ENCODE assay signal across 8 cellular contexts in genomic region chr15:75639191-75639708, GRCh38. TPM values are rescaled to one million over a fixed set of nuclear protein-coding genes. Genes with fewer than 3 reads are reported as not detected.
DNase-seq lines count a peak whose midpoint lies in the region; ATAC-seq and TF ChIP-seq lines count a peak whose summit lies in the region.

No MANE protein-coding gene starts in this region.

- peak overlapping the region; percentile 95 for H3K4me2 ChIP-seq in neural cell (ENCODE audit: low read length)

- H3K9me3 ChIP-seq in CD4-positive, CD25-positive, alpha-beta regulatory T cell (ENCODE audit: control insufficient read depth in 2 of 2, low read length in 2 of 2): no peaks in the 10 kb centered on the region
- H3K9me3 ChIP-seq in ectodermal cell (ENCODE audit: control insufficient read depth, low read length) (no peaks in the 10 kb centered on the region), neural cell (ENCODE audit: low read length) (no peaks in the 10 kb centered on the region)

- no peak for TF ChIP-seq EP300 in neural cell (conservative IDR thresholded peaks at IDR 0.05; ENCODE audit: poor library complexity, severe bottlenecking)

- peaks cover 40% of the 10 kb centered on the region for H3K4me1 ChIP-seq in CD4-positive, CD25-positive, alpha-beta regulatory T cell (ENCODE audit: control insufficient read depth, insufficient read depth, low read length, poor library complexity, severe bottlenecking)
- no peaks in the 10 kb centered on the region for H3K4me1 ChIP-seq in ectodermal cell (ENCODE audit: control insufficient read depth, insufficient read depth, low read length)

- no peak for TF ChIP-seq RAD21 in neural cell (conservative IDR thresholded peaks at IDR 0.05)

- H3K79me2 ChIP-seq in neural cell (replicated peaks; ENCODE audit: insufficient read depth, low read length): peaks cover 25% of the 10 kb centered on the region

- H3K9me3 Mint-ChIP-seq in CD4-positive, CD25-positive, alpha-beta regulatory T cell: no peaks in the 10 kb centered on the region

- H3K27ac Mint-ChIP-seq in CD4-positive, CD25-positive, alpha-beta regulatory T cell: peak overlapping the region; percentile 94 to 98 (median 97)

- H3K9me2 ChIP-seq in neural cell (ENCODE audit: insufficient read depth, low read length): no peaks in the 10 kb centered on the region

- H3K9ac ChIP-seq in neural cell (ENCODE audit: low read length): peak overlapping the region; percentile 85

- no peaks in the 10 kb centered on the region for H3K27me3 ChIP-seq in CD4-positive, CD25-positive, alpha-beta regulatory T cell (ENCODE audit: control insufficient read depth, insufficient read depth, low read length)
- no peaks in the 10 kb centered on the region for H3K27me3 ChIP-seq in ectodermal cell (ENCODE audit: control insufficient read depth, insufficient read depth, low read length, poor library complexity, severe bottlenecking)
- no peaks in the 10 kb centered on the region for H3K27me3 ChIP-seq in neural cell (ENCODE audit: insufficient read depth, low read depth, low read length)

- 1% methylated on average over 16 of the region's 16 CpGs for WGBS in ectodermal cell, 2 experiments

- H4K20me1 ChIP-seq in neural cell (ENCODE audit: insufficient read depth): no peaks in the 10 kb centered on the region

- ATAC-seq in CD4-positive, CD25-positive, alpha-beta regulatory T cell (ENCODE audit: low read depth in 2 of 2): no peak
- no peak for ATAC-seq in HG03439 (IDR thresholded peaks at IDR 0.05; ENCODE audit: unreplicated experiment)
- no peak for ATAC-seq in GM21717 (IDR thresholded peaks at IDR 0.05; ENCODE audit: unreplicated experiment)
- ATAC-seq in HG02981 (IDR thresholded peaks at IDR 0.05; ENCODE audit: unreplicated experiment): no peak

- peak overlapping the region; percentile 95 for H3K4me3 ChIP-seq in CD4-positive, CD25-positive, alpha-beta regulatory T cell (ENCODE audit: low read depth, low read length)
- H3K4me3 ChIP-seq in NB4 (ENCODE audit: low read depth, low read length) (peak overlapping the region; percentile 84), ectodermal cell (ENCODE audit: insufficient read depth, low read depth, low read length) (peak overlapping the region; percentile 100), neural cell (ENCODE audit: low read length) (peak overlapping the region; percentile 84)

- TF ChIP-seq POLR2A in NB4 (IDR thresholded peaks at IDR 0.05; ENCODE audit: extremely low read depth, insufficient read length): no peak

- peak overlapping the region; percentile 91 for H2AFZ ChIP-seq in neural cell (ENCODE audit: low read depth, low read length)

- no peak for DNase-seq in CD4-positive, CD25-positive, alpha-beta regulatory T cell
- DNase-seq in NB4 (ENCODE audit: low read depth) (peak; percentile 27), GF-D8 (lab: John Stamatoyannopoulos, UW) (no peak)

- H3K4me3 Mint-ChIP-seq in CD4-positive, CD25-positive, alpha-beta regulatory T cell: peak overlapping the region; percentile 89 to 95 (median 94)

- H3F3A ChIP-seq in neural cell (ENCODE audit: insufficient read depth, low read length, poor library complexity, severe bottlenecking): no peaks in the 10 kb centered on the region

- H3K27ac ChIP-seq in CD4-positive, CD25-positive, alpha-beta regulatory T cell (ENCODE audit: insufficient read depth, low read length, poor library complexity, severe bottlenecking): peak overlapping the region; percentile 92
- H3K27ac ChIP-seq in ectodermal cell (ENCODE audit: insufficient read depth, low read depth, low read length, poor library complexity, severe bottlenecking) (no peak overlapping the region), neural cell (ENCODE audit: low read length) (peak overlapping the region; percentile 88)

- peaks cover 7 to 44% (median 32%) of the 10 kb centered on the region in 4 donors for H3K4me1 Mint-ChIP-seq in CD4-positive, CD25-positive, alpha-beta regulatory T cell

- peaks cover 3% of the 10 kb centered on the region for H3K36me3 ChIP-seq in CD4-positive, CD25-positive, alpha-beta regulatory T cell (ENCODE audit: control insufficient read depth, insufficient read depth, low read length)
- H3K36me3 ChIP-seq in ectodermal cell (ENCODE audit: control insufficient read depth, insufficient read depth, low read length) (no peaks in the 10 kb centered on the region), neural cell (ENCODE audit: insufficient read depth, low read length) (no peaks in the 10 kb centered on the region)

- peaks cover 7% of the 10 kb centered on the region for H3K36me3 Mint-ChIP-seq in CD4-positive, CD25-positive, alpha-beta regulatory T cell

- TF ChIP-seq CTCF in NB4 (IDR thresholded peaks at IDR 0.05; ENCODE audit: low read depth, low read length): no peak
- TF ChIP-seq CTCF in neural cell (IDR thresholded peaks at IDR 0.05; ENCODE audit: poor library complexity, severe bottlenecking): no peak

- no peaks in the 10 kb centered on the region for H3K27me3 Mint-ChIP-seq in CD4-positive, CD25-positive, alpha-beta regulatory T cell

TF ChIP-seq in neural cell, 6 proteins besides CTCF, POLR2A, EP300 and RAD21:
- no peak for TF ChIP-seq MXI1 (conservative IDR thresholded peaks at IDR 0.05; ENCODE audit: poor library complexity, severe bottlenecking)
- no peak for TF ChIP-seq POLR2AphosphoS5 (IDR thresholded peaks at IDR 0.05)
- TF ChIP-seq SMC3 (conservative IDR thresholded peaks at IDR 0.05; ENCODE audit: poor library complexity): no peak
- TF ChIP-seq EZH2 (IDR thresholded peaks at IDR 0.05; ENCODE audit: borderline replicate concordance, insufficient read depth, low read length, poor library complexity, severe bottlenecking): no peak
- TF ChIP-seq REST (IDR thresholded peaks at IDR 0.05; ENCODE audit: borderline replicate concordance): no peak
- TF ChIP-seq TAF1 (IDR thresholded peaks at IDR 0.05; ENCODE audit: low read depth): no peak

RNA-seq across cellular contexts. Expression of gene IMP3, which starts 0.8 kb away (rescaled TPM):
- 40.5 TPM for total RNA-seq in CD4-positive, CD25-positive, alpha-beta regulatory T cell
- polyA plus RNA-seq in CD4-positive, CD25-positive, alpha-beta regulatory T cell: 100 to 1,000 TPM; 216 to 303 (median 283) TPM
- 54.1 TPM for polyA plus RNA-seq in ectodermal cell (2013, experiment 1 of 4)
- 57.9 TPM for polyA plus RNA-seq in ectodermal cell (2013, experiment 2 of 4)
- polyA plus RNA-seq in ectodermal cell (2013, experiment 3 of 4): 41.5 TPM
- polyA plus RNA-seq in ectodermal cell (2013, experiment 4 of 4): 41.5 TPM
- polyA plus RNA-seq in neural cell: 147 and 171 TPM in 2 replicates
- 64.1 and 64.5 TPM in 2 replicates for polyA minus RNA-seq in neural cell

RNA-seq across cellular contexts. Expression of gene SNX33, which starts 8.5 kb away (rescaled TPM):
- 2.1 TPM for total RNA-seq in CD4-positive, CD25-positive, alpha-beta regulatory T cell
- polyA plus RNA-seq in CD4-positive, CD25-positive, alpha-beta regulatory T cell: 1 to 10 TPM in 1 of 4 donors, under 1 TPM in 3; 0.03 to 1.0 (median 0.53) TPM
- polyA plus RNA-seq in ectodermal cell (2013, experiment 1 of 4): 22.6 TPM
- 23.7 TPM for polyA plus RNA-seq in ectodermal cell (2013, experiment 2 of 4)
- 18.6 TPM for polyA plus RNA-seq in ectodermal cell (2013, experiment 3 of 4)
- polyA plus RNA-seq in ectodermal cell (2013, experiment 4 of 4): 19.3 TPM
- 0.14 and 0.20 TPM in 2 replicates for polyA plus RNA-seq in neural cell
- polyA minus RNA-seq in neural cell: 0.49 and 0.69 TPM in 2 replicates

RNA-seq across cellular contexts. Expression of gene SNUPN, which starts 13.7 kb away (rescaled TPM):
- 13.8 TPM for total RNA-seq in CD4-positive, CD25-positive, alpha-beta regulatory T cell
- polyA plus RNA-seq in CD4-positive, CD25-positive, alpha-beta regulatory T cell: 10 to 100 TPM; 26.4 to 36.9 (median 31.1) TPM
- 22.0 TPM for polyA plus RNA-seq in ectodermal cell (2013, experiment 1 of 4)
- polyA plus RNA-seq in ectodermal cell (2013, experiment 2 of 4): 20.8 TPM
- polyA plus RNA-seq in ectodermal cell (2013, experiment 3 of 4): 18.3 TPM
- polyA plus RNA-seq in ectodermal cell (2013, experiment 4 of 4): 19.8 TPM
- 19.0 and 21.7 TPM in 2 replicates for polyA plus RNA-seq in neural cell
- 18.7 and 19.2 TPM in 2 replicates for polyA minus RNA-seq in neural cell
